19 cellular contexts compared by ENCODE assay signal in the genomic region with DNA sequence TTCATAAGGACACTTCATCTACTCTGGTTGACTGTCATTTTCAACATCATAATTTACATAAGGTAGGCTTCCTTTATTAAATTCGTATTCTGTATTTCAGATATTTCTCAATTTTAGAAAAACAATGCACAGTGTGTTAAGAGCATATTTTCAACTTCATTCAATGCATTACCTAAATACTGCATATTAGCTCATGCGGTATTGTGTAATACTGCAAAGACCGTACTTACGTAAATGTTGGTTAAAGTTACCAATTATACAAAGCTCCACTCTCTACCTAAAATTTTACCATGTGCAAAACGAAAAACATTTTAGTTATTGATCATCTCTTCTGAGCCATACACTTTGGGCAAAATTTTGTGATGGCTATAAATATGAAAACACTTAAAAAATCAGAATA.
"Had no signal": no experiment of that assay in that cellular context is flagged by ENCODE, and none has a peak within 500 bp of the region (broad histone marks: within the 10 kb centered on the region; RNA-seq: fewer than 3 reads in every experiment).

No MANE protein-coding gene starts in this region.

- ATAC-seq: gastrocnemius medialis, right cardiac atrium had no signal

- H3K27me3 ChIP-seq: gastrocnemius medialis, tibial artery had no signal

- H3K27ac ChIP-seq: gastrocnemius medialis, left ventricle myocardium inferior, parathyroid adenoma, tibial artery had no signal

- H3K9me3 ChIP-seq: gastrocnemius medialis, left ventricle myocardium inferior, tibial artery had no signal

- DNase-seq: activated CD4-positive, alpha-beta memory T cell treated with anti-CD3 and anti-CD28 coated beads for 36 hours; activated CD4-positive, alpha-beta T cell treated with anti-CD3 and anti-CD28 coated beads for 48 hours; activated CD4-positive, CD25-positive, alpha-beta regulatory T cell; activated effector memory CD4-positive, alpha-beta T cell treated with anti-CD3 and anti-CD28 coated beads, Interleukin-2, amount 50 U/mL, for 16 hours; activated naive CD4-positive, alpha-beta T cell treated with anti-CD3 and anti-CD28 coated beads, Interleukin-2, amount 10 ng/mL, durations not matched to agents 7 days and 5 days; aorta; dermis blood vessel endothelial cell; effector CD8-positive, alpha-beta T cell; erythroblast; gastrocnemius medialis; hippocampal formation; left ventricle myocardium inferior; right cardiac atrium; stimulated activated CD4-positive, alpha-beta T cell treated with anti-CD3 and anti-CD28 coated beads, Interleukin-12 subunit alpha, Interleukin-12 subunit beta, amount 100 ng/mL, for 4 hours; stimulated activated CD4-positive, alpha-beta T cell treated with anti-CD3 and anti-CD28 coated beads, Interleukin-4, amount 100 ng/mL, for 4 hours; substantia nigra; T1000; tibial artery had no signal

- H3K4me3 ChIP-seq: gastrocnemius medialis, left ventricle myocardium inferior, tibial artery had no signal

- H3K4me1 ChIP-seq: gastrocnemius medialis, left ventricle myocardium inferior, parathyroid adenoma, tibial artery had no signal
